In the genomic region with DNA sequence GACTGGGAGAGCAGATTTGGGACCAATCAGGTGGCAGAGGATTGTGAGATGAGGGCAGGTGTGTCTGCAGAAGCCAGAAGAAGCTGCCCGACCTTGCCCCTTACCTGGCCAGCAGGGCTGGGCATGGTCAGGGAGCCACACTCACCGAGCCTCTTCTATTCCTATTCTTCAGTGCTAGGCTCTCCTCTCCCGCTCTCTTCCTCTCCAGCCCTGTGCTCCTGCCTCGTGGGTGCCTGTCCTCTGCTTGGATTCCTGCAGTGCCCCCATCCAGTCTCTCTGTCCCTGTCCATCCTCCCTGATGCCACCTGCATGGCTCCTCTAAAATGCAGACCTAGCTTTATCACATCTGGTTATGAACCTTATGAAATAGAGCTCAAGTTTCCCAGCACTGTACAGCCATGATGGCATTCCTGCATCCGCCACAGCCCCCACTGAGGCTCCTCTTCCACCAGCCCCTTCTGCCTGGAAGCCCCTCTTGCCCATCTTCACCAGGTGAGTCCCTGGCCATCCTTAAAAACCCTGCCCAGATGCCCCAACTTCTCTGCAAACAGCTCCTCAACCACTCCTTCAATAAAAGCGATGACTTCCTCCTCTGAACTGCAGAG, we compare ENCODE assay signal across 16 cellular contexts. TPM values are rescaled to one million over a fixed set of nuclear protein-coding genes. Genes with fewer than 3 reads are reported as not detected.
DNase-seq lines count a peak whose midpoint lies in the region; ATAC-seq and TF ChIP-seq lines count a peak whose summit lies in the region.
"Had no signal": no experiment of that assay in that cellular context is flagged by ENCODE, and none has a peak within 500 bp of the region (broad histone marks: within the 10 kb centered on the region; RNA-seq: fewer than 3 reads in every experiment).

No MANE protein-coding gene starts in this region.

- H3K4me3 ChIP-seq in heart right ventricle, result no peak overlapping the region
- no peak overlapping the region for H3K4me3 ChIP-seq in coronary artery
- H3K4me3 ChIP-seq in neuronal stem cell (ENCODE audit: low read length in 2 of 2), result no peak overlapping the region
- H3K4me3 ChIP-seq: GM23248, HAP-1 had no signal

- H3K27me3 Mint-ChIP-seq in activated T-helper 1 cell treated with anti-CD3 and anti-CD28 coated beads, Interleukin-12 subunit alpha, Interleukin-12 subunit beta, Interleukin-2, Interleukin-4 antibody, amounts not matched to agents 30 ng/mL and 10 ng/mL and 1 ng/mL, durations not matched to agents 14 hours and 24 hours and 36 hours (ENCODE audit: insufficient read depth), result peaks cover 26% of the 10 kb centered on the region

- H2BK5ac ChIP-seq in neuronal stem cell (ENCODE audit: low read length), result no peak overlapping the region

- no peak overlapping the region for H2BK12ac ChIP-seq in neuronal stem cell (ENCODE audit: low read length)

- no peak overlapping the region for H3K4me3 Mint-ChIP-seq in activated T-helper 1 cell treated with anti-CD3 and anti-CD28 coated beads, Interleukin-12 subunit alpha, Interleukin-12 subunit beta, Interleukin-2, Interleukin-4 antibody, amounts not matched to agents 30 ng/mL and 10 ng/mL and 1 ng/mL, durations not matched to agents 14 hours and 24 hours and 36 hours
- H3K4me3 Mint-ChIP-seq: CD4-positive, CD25-positive, alpha-beta regulatory T cell; CD8-positive, alpha-beta memory T cell had no signal

- H3K36me3 Mint-ChIP-seq in activated T-helper 1 cell treated with anti-CD3 and anti-CD28 coated beads, Interleukin-12 subunit alpha, Interleukin-12 subunit beta, Interleukin-2, Interleukin-4 antibody, amounts not matched to agents 30 ng/mL and 10 ng/mL and 1 ng/mL, durations not matched to agents 14 hours and 24 hours and 36 hours (ENCODE audit: low read depth), result no peaks in the 10 kb centered on the region
- H3K36me3 Mint-ChIP-seq: CD4-positive, CD25-positive, alpha-beta regulatory T cell; CD8-positive, alpha-beta memory T cell had no signal

- no peak overlapping the region for H3K9ac ChIP-seq in neuronal stem cell (ENCODE audit: low read depth, low read length, poor library complexity)
- H3K9ac ChIP-seq: GM23248 had no signal

- no peak overlapping the region for H3K14ac ChIP-seq in neuronal stem cell (ENCODE audit: low read length)

- H2AK5ac ChIP-seq in neuronal stem cell (ENCODE audit: low read depth, low read length), result peak overlapping the region; percentile 66

- DNase-seq in heart right ventricle (no peak), Right ventricle myocardium superior (no peak), coronary artery (ENCODE audit: low spot score) (peak; percentile 16), neuronal stem cell (ENCODE audit: low spot score) (no peak), DMS79 (lab: John Stamatoyannopoulos, UW) (no peak), AG08395 (ENCODE audit: low spot score) (no peak)
- DNase-seq in activated T-helper 1 cell treated with anti-CD3 and anti-CD28 coated beads, Interleukin-12 subunit alpha, Interleukin-12 subunit beta, Interleukin-2, Interleukin-4 antibody, amounts not matched to agents 30 ng/mL and 10 ng/mL and 1 ng/mL, durations not matched to agents 14 hours and 24 hours and 36 hours (ENCODE audit: low spot score), result no peak
- DNase-seq: BE2C; CD4-positive, CD25-positive, alpha-beta regulatory T cell; CD8-positive, alpha-beta memory T cell; COR-L47; DMS 273 treated with DMSO at 0.1 percent for 48 hours; DMS53; GM23248 had no signal

- intact Hi-C loops in heart right ventricle (cut with DNase I), result loop anchor here in 1 of 10 donors (1.0 kb wide), 1 partner anchor 17 kb away; no protein-coding TSS in a partner anchor
- intact Hi-C loops in Right ventricle myocardium superior (cut with DNase I), result no loop called here
- intact Hi-C loops in activated T-helper 1 cell treated with anti-CD3 and anti-CD28 coated beads, Interleukin-12 subunit alpha, Interleukin-12 subunit beta, Interleukin-2, Interleukin-4 antibody, amounts not matched to agents 30 ng/mL and 10 ng/mL and 1 ng/mL, durations not matched to agents 14 hours and 24 hours and 36 hours (cut with micrococcal nuclease), result loop anchor here (10.0 kb wide), 1 partner anchor 118 kb away; no protein-coding TSS in a partner anchor

- H3K9me3 Mint-ChIP-seq in activated T-helper 1 cell treated with anti-CD3 and anti-CD28 coated beads, Interleukin-12 subunit alpha, Interleukin-12 subunit beta, Interleukin-2, Interleukin-4 antibody, amounts not matched to agents 30 ng/mL and 10 ng/mL and 1 ng/mL, durations not matched to agents 14 hours and 24 hours and 36 hours, result no peaks in the 10 kb centered on the region
- H3K9me3 Mint-ChIP-seq: CD8-positive, alpha-beta memory T cell had no signal

- H3K79me1 ChIP-seq in neuronal stem cell (ENCODE audit: low read depth, low read length), result no peaks in the 10 kb centered on the region

- TF ChIP-seq CTCF in heart right ventricle (IDR thresholded peaks at IDR 0.05), result no peak
- TF ChIP-seq CTCF in coronary artery (IDR thresholded peaks at IDR 0.05), result no peak

- H3K4me2 ChIP-seq in neuronal stem cell (ENCODE audit: insufficient read depth, low read length, poor library complexity, severe bottlenecking), result no peak overlapping the region

- H2BK15ac ChIP-seq in neuronal stem cell (ENCODE audit: low read length), result no peak overlapping the region

- no peak overlapping the region for H4K91ac ChIP-seq in neuronal stem cell (ENCODE audit: low read depth, low read length, poor library complexity)

- H3K36me3 ChIP-seq in heart right ventricle, result no peaks in the 10 kb centered on the region
- H3K36me3 ChIP-seq in neuronal stem cell (replicated peaks in 1 of 2; ENCODE audit: control insufficient read depth in 2 of 2, insufficient read depth in 2 of 2, low read length in 2 of 2), result peaks cover 0 to 3% of the 10 kb centered on the region in 2 donors
- H3K36me3 ChIP-seq: HAP-1 had no signal

- no peak overlapping the region for H2AFZ ChIP-seq in neuronal stem cell (ENCODE audit: low read length)
- H2AFZ ChIP-seq: GM23248 had no signal

- H3K27ac ChIP-seq in heart right ventricle (peak overlapping the region in 6 of 10 donors; percentile 9 to 93 (median 62)), coronary artery (no peak overlapping the region), neuronal stem cell (replicated peaks; ENCODE audit: low read length) (no peak overlapping the region)
- H3K27ac ChIP-seq: GM23248 had no signal

- H3K4me1 Mint-ChIP-seq in activated T-helper 1 cell treated with anti-CD3 and anti-CD28 coated beads, Interleukin-12 subunit alpha, Interleukin-12 subunit beta, Interleukin-2, Interleukin-4 antibody, amounts not matched to agents 30 ng/mL and 10 ng/mL and 1 ng/mL, durations not matched to agents 14 hours and 24 hours and 36 hours (ENCODE audit: low read depth), result no peaks in the 10 kb centered on the region
- H3K4me1 Mint-ChIP-seq: CD4-positive, CD25-positive, alpha-beta regulatory T cell; CD8-positive, alpha-beta memory T cell had no signal

- H4K8ac ChIP-seq in neuronal stem cell (ENCODE audit: low read depth, low read length), result no peak overlapping the region

- H3K4me1 ChIP-seq in heart right ventricle, result peaks cover 0 to 57% (median 31%) of the 10 kb centered on the region in 9 donors
- H3K4me1 ChIP-seq in neuronal stem cell (ENCODE audit: control insufficient read depth in 2 of 2, insufficient read depth in 1 of 2, low read depth in 1 of 2, low read length in 2 of 2), result peaks cover 0 to 7% of the 10 kb centered on the region in 2 donors
- H3K4me1 ChIP-seq: HAP-1 had no signal

- 81 to 82% methylated on average over 6 of the region's 6 CpGs for WGBS in heart right ventricle, 2 donors
- WGBS in neuronal stem cell (ENCODE audit: extremely low coverage in 2 of 2, insufficient read length in 2 of 2, insufficient replicate concordance in 1 of 2), 2 donors, result no CpG with 5 or more reads among the region's 6 CpGs

- H3K18ac ChIP-seq in neuronal stem cell (ENCODE audit: low read length), result no peak overlapping the region

- no peak overlapping the region for H3K23ac ChIP-seq in neuronal stem cell (ENCODE audit: low read depth, low read length, poor library complexity)

- H3K4ac ChIP-seq in neuronal stem cell (ENCODE audit: low read length), result no peak overlapping the region

- H3K27me3 ChIP-seq in heart right ventricle (peaks cover 0 to 25% (median 0%) of the 10 kb centered on the region in 7 donors), neuronal stem cell (ENCODE audit: control insufficient read depth in 3 of 3, insufficient read depth in 3 of 3, low read depth in 1 of 3, low read length in 3 of 3) (peaks cover 0 to 49% (median 2%) of the 10 kb centered on the region in 3 experiments)
- H3K27me3 ChIP-seq: BE2C had no signal

- ATAC-seq in heart right ventricle, result no peak
- ATAC-seq in Right ventricle myocardium superior (ENCODE audit: poor library complexity), result no peak

- no peak overlapping the region for H2BK120ac ChIP-seq in neuronal stem cell (ENCODE audit: low read depth, low read length)

- H3K9me3 ChIP-seq in heart right ventricle (no peaks in the 10 kb centered on the region), neuronal stem cell (replicated peaks in 1 of 2; ENCODE audit: control insufficient read depth in 2 of 2, insufficient read depth in 1 of 2, low read depth in 1 of 2, low read length in 2 of 2) (no peaks in the 10 kb centered on the region)
- H3K9me3 ChIP-seq: BE2C, HAP-1 had no signal

- no peak overlapping the region for H3K27ac Mint-ChIP-seq in activated T-helper 1 cell treated with anti-CD3 and anti-CD28 coated beads, Interleukin-12 subunit alpha, Interleukin-12 subunit beta, Interleukin-2, Interleukin-4 antibody, amounts not matched to agents 30 ng/mL and 10 ng/mL and 1 ng/mL, durations not matched to agents 14 hours and 24 hours and 36 hours
- H3K27ac Mint-ChIP-seq: CD4-positive, CD25-positive, alpha-beta regulatory T cell had no signal

RNA-seq across cellular contexts. Expression of gene UBE2QL1, which starts 8.2 kb away (rescaled TPM):
- total RNA-seq in heart right ventricle (10 to 100 TPM; 13.0 to 26.3 (median 18.6) TPM), Right ventricle myocardium superior (22.8 TPM)
- polyA plus RNA-seq in heart right ventricle, result 1 to 10 TPM; 8.9 to 9.8 TPM
- 2.3 TPM for polyA plus RNA-seq in neuronal stem cell (2013, experiment 1 of 2)
- 2.4 TPM for polyA plus RNA-seq in neuronal stem cell (2013, experiment 2 of 2)
- total RNA-seq in activated T-helper 1 cell treated with anti-CD3 and anti-CD28 coated beads, Interleukin-12 subunit alpha, Interleukin-12 subunit beta, Interleukin-2, Interleukin-4 antibody, amounts not matched to agents 30 ng/mL and 10 ng/mL and 1 ng/mL, durations not matched to agents 14 hours and 24 hours and 36 hours, result 0.73 and 0.91 TPM in 2 replicates
- total RNA-seq: CD4-positive, CD25-positive, alpha-beta regulatory T cell; CD8-positive, alpha-beta memory T cell; GM23248; HT-29 had no signal
- polyA plus RNA-seq: CD4-positive, CD25-positive, alpha-beta regulatory T cell; CD8-positive, alpha-beta memory T cell; GM23248 had no signal

Comparison
In these comparisons a context has a peak if more than half of its experiments do, and no peak if none do; other contexts are left out.
1. H3K27ac ChIP-seq: peak in heart right ventricle (6 of 10); none in coronary artery (0 of 2) and neuronal stem cell (single experiment).